8 cellular contexts compared by ENCODE assay signal in genomic region chr5:172833691-172834569, GRCh38. TPM values are rescaled to one million over a fixed set of nuclear protein-coding genes. Genes with fewer than 3 reads are reported as not detected.
A peak's percentile ranks its signal among the peaks of the same experiment; 100 is the strongest.
DNase-seq lines count a peak whose midpoint lies in the region; ATAC-seq, FAIRE-seq and TF ChIP-seq lines count a peak whose summit lies in the region.

Gene ERGIC1, plus strand, starts transcription at chr5:172834251. Its CDS starts 163 bp downstream, at chr5:172834414.

- TF ChIP-seq EP300 in HepG2 (IDR thresholded peaks at IDR 0.05; ENCODE audit: low read depth in 2 of 2, low read length in 2 of 2) (0 out of 4 replicates have a peak, but pooled peaks have one; percentile 28 to 30), HepG2 (CRISPR knock-in tag; IDR thresholded peaks at IDR 0.05; ENCODE audit: borderline replicate concordance) (no peak)

- H3K36me3 ChIP-seq in HepG2 (replicated peaks in 1 of 2; ENCODE audit: control insufficient read depth in 1 of 2, insufficient read depth in 2 of 2, low read length in 2 of 2): peaks cover 0 to 11% of the 10 kb centered on the region in 2 experiments; a peak in 4 of 5 replicates

- H3K4me3 ChIP-seq in AG04450 (ENCODE audit: low read depth, low read length) (peak within 1 kb of the TSS; percentile 84), HepG2 (replicated peaks in 1 of 3; ENCODE audit: insufficient read depth in 1 of 3, low read depth in 2 of 3, low read length in 3 of 3) (peak within 1 kb of the TSS; percentile 83 to 95 (median 86))

- 3% methylated on average over 13 of the region's 66 CpGs for WGBS in HepG2 (ENCODE audit: low lambda C conversion rate)

- no peak for FAIRE-seq in HepG2 (lab: Jason Lieb, UNC)

- BruUV-seq in HepG2 (replicated peaks; lab: Mats Ljungman, UMichigan): TSS peak; percentile 96

- in situ Hi-C loops in HepG2 (cut with HindIII; ENCODE audit: extremely low pct_ligation_motif_present, low pct_unique_long_range_greater_than_20kb): no loop called here

- H3K4me2 ChIP-seq in HepG2 (ENCODE audit: low read depth, low read length): peak within 1 kb of the TSS; percentile 95

- TF ChIP-seq POLR2A in HepG2 (IDR thresholded peaks at IDR 0.05; ENCODE audit: insufficient read depth in 1 of 2, low read depth in 2 of 2, low read length in 2 of 2): peak; percentile 76 to 88

- H3K27ac ChIP-seq in AG04450 (ENCODE audit: low read depth, low read length) (peak within 1 kb of the TSS; percentile 65), HepG2 (ENCODE audit: extremely low read length, insufficient read depth, low read length) (peak within 1 kb of the TSS; percentile 90)

- ATAC-seq in GM18858 (IDR thresholded peaks at IDR 0.05; ENCODE audit: unreplicated experiment): peak; percentile 53
- ATAC-seq in HG03060 (IDR thresholded peaks at IDR 0.05; ENCODE audit: low read depth, unreplicated experiment): peak; percentile 36
- ATAC-seq in HepG2: peak; percentile 84

- H3K4me1 ChIP-seq in HepG2 (ENCODE audit: insufficient read depth, low read length): peaks cover 70% of the 10 kb centered on the region

- DNase-seq in AG04450 (ENCODE audit: low read depth, low spot score) (no peak), NCI-H510A treated with DMSO at 0.1 percent for 48 hours (lab: John Stamatoyannopoulos, UW) (peak; percentile 42), dermis microvascular lymphatic vessel endothelial cell (ENCODE audit: low read depth in 2 of 2) (peak in 1 of 2 donors; percentile 87), HepG2 (ENCODE audit: low spot score) (peak; percentile 64)
- peak; percentile 19 to 43 for DNase-seq in activated CD4-positive, alpha-beta T cell treated with anti-CD3 and anti-CD28 coated beads, Interleukin-2, amount 50 U/mL, for 24 hours (ENCODE audit: low read depth in 1 of 2, low spot score in 1 of 2)
- peak; percentile 72 for DNase-seq in stimulated activated CD4-positive, alpha-beta T cell treated with anti-CD3 and anti-CD28 coated beads, Interleukin-4, amount 100 ng/mL, for 24 hours

- H3K27me3 ChIP-seq in AG04450 (ENCODE audit: control insufficient read depth, insufficient read depth, low read length) (no peaks in the 10 kb centered on the region), HepG2 (ENCODE audit: control insufficient read depth in 1 of 2, insufficient read depth in 2 of 2, low read length in 2 of 2) (no peaks in the 10 kb centered on the region; a peak in 1 of 5 replicates)

- POLR2A ChIA-PET in AG04450 (lab: Yijun Ruan, JAX) (no interaction called here), HepG2 (lab: Yijun Ruan, JAX) (interaction anchor here (0.7 to 5.6 kb wide), 12 partner anchors 17 to 69 kb away, joined by 3 to 50 read pairs (median 4); partner anchors contain the start of gene DUSP1)

- H2AFZ ChIP-seq in HepG2 (ENCODE audit: low read length): no peak within 1 kb of the TSS

- H3K9me3 ChIP-seq in AG04450 (ENCODE audit: control insufficient read depth, insufficient read depth, low read length): no peaks in the 10 kb centered on the region
- no peaks in the 10 kb centered on the region for H3K9me3 ChIP-seq in HepG2 (ENCODE audit: low read length)

- H4K20me1 ChIP-seq in HepG2 (ENCODE audit: insufficient read depth, low read length): peaks cover 11% of the 10 kb centered on the region; the same call in 1 of the 2 replicates

- intact Hi-C loops in HepG2 (cut with micrococcal nuclease; ENCODE audit: unreplicated experiment): loop anchor here (1.0 to 2.0 kb wide), 2 partner anchors 57 to 67 kb away; no protein-coding TSS in a partner anchor

- CTCF ChIA-PET in AG04450 (lab: Charles Lee) (no interaction called here), HepG2 (lab: Yijun Ruan, JAX; ENCODE audit: low intra/inter-chr PET ratio, low total read pairs) (no interaction called here)

- peaks cover 42% of the 10 kb centered on the region for H3K79me2 ChIP-seq in HepG2 (ENCODE audit: insufficient read depth, low read length)

- TF ChIP-seq RAD21 in HepG2 (CRISPR knock-in tag; IDR thresholded peaks at IDR 0.05): peak; percentile 44

- H3K9ac ChIP-seq in HepG2 (ENCODE audit: insufficient read depth, low read depth, low read length): peak within 1 kb of the TSS; percentile 89

- TF ChIP-seq CTCF in AG04450 (IDR thresholded peaks at IDR 0.05; ENCODE audit: low read depth, low read length) (no peak), HepG2 (CRISPR knock-in tag; IDR thresholded peaks at IDR 0.05) (no peak)

TF ChIP-seq in HepG2, 621 proteins besides CTCF, POLR2A, EP300 and RAD21 (continues in another document):
- TF ChIP-seq ATF4 (CRISPR knock-in tag; IDR thresholded peaks at IDR 0.05) (peak in 1 of 2 experiments; percentile 33; a peak in 1 of 4 replicates), NR2F1 (CRISPR knock-in tag; IDR thresholded peaks at IDR 0.05) (peak in 1 of 2 experiments; percentile 41; a peak in 1 of 4 replicates), THAP7 (CRISPR knock-in tag; IDR thresholded peaks at IDR 0.05) (0 out of 2 replicates have a peak, but pooled peaks have one; percentile 30), PRPF4 (IDR thresholded peaks at IDR 0.05; ENCODE audit: low read depth, low read length, poor library complexity, severe bottlenecking) (peak; percentile 64), ATF7 (IDR thresholded peaks at IDR 0.05) (no peak), ATF7 (CRISPR knock-in tag; IDR thresholded peaks at IDR 0.05) (no peak), NRL (CRISPR knock-in tag; IDR thresholded peaks at IDR 0.05; ENCODE audit: borderline replicate concordance) (no peak), HNRNPK (IDR thresholded peaks at IDR 0.05; ENCODE audit: low read depth, low read length, poor library complexity, severe bottlenecking) (peak; percentile 60), GABPB1 (CRISPR knock-in tag; IDR thresholded peaks at IDR 0.05) (peak; percentile 87), ZKSCAN1 (IDR thresholded peaks at IDR 0.05; ENCODE audit: low read length) (no peak), U2AF2 (IDR thresholded peaks at IDR 0.05; ENCODE audit: low read depth, low read length) (no peak), YEATS2 (CRISPR knock-in tag; IDR thresholded peaks at IDR 0.05; ENCODE audit: borderline replicate concordance) (peak; percentile 50; the same call in 1 of the 2 replicates), RXRB (CRISPR knock-in tag; IDR thresholded peaks at IDR 0.05; ENCODE audit: borderline replicate concordance) (peak; percentile 3; the same call in 1 of the 2 replicates), ZNF354B (CRISPR knock-in tag; IDR thresholded peaks at IDR 0.05) (no peak), ZNF253 (CRISPR knock-in tag; IDR thresholded peaks at IDR 0.05; ENCODE audit: borderline replicate concordance) (no peak), LCORL (IDR thresholded peaks at IDR 0.05) (no peak), LCORL (CRISPR knock-in tag; IDR thresholded peaks at IDR 0.05) (peak; percentile 75), ZNF546 (CRISPR knock-in tag; conservative IDR thresholded peaks at IDR 0.05) (0 out of 2 replicates have a peak, but pooled peaks have one; percentile 33), SAP130 (CRISPR knock-in tag; IDR thresholded peaks at IDR 0.05; ENCODE audit: low read depth) (peak; percentile 58; the same call in 1 of the 2 replicates), FOXP1 (IDR thresholded peaks at IDR 0.05) (no peak), FOXP1 (CRISPR knock-in tag; IDR thresholded peaks at IDR 0.05) (no peak), DDIT3 (CRISPR knock-in tag; IDR thresholded peaks at IDR 0.05) (no peak)

RNA-seq across cellular contexts. Expression of gene ERGIC1, which starts in this region (rescaled TPM):
- 137 and 177 TPM in 2 replicates for polyA plus RNA-seq in AG04450 (2011; rRNA removed)
- polyA minus RNA-seq in AG04450 (2011; rRNA and poly(A)+ RNA removed): 230 and 322 TPM in 2 replicates
- 57.9 and 62.6 TPM in 2 replicates for total RNA-seq in dermis microvascular lymphatic vessel endothelial cell
- 56.6 and 78.5 TPM in 2 replicates for total RNA-seq in HepG2 (2016; rRNA removed; fragmentation: Illumina TruSeq; extraction: Trizol)
- total RNA-seq in HepG2 (2016; cell fraction: cytosol; rRNA removed; fragmentation: Illumina TruSeq; extraction: Trizol; ENCODE audit: low read depth): 56.7 and 59.9 TPM in 2 replicates
- total RNA-seq in HepG2 (2016; cell fraction: insoluble cytoplasmic fraction; rRNA removed; fragmentation: Illumina TruSeq; extraction: Trizol): 51.2 and 75.8 TPM in 2 replicates
- 144 and 156 TPM in 2 replicates for total RNA-seq in HepG2 (2016; cell fraction: membrane; rRNA removed; fragmentation: Illumina TruSeq; extraction: Trizol)
- 57.0 and 67.0 TPM in 2 replicates for total RNA-seq in HepG2 (2016; cell fraction: nucleus; rRNA removed; fragmentation: Illumina TruSeq; extraction: Trizol)
- polyA plus RNA-seq in HepG2 (2011; rRNA removed): 184 and 205 TPM in 2 replicates
- 216 and 224 TPM in 2 replicates for polyA plus RNA-seq in HepG2 (2011; cell fraction: cytosol; rRNA removed)
- 121 and 137 TPM in 2 replicates for polyA plus RNA-seq in HepG2 (2011; cell fraction: nucleus; rRNA removed)
- 145 and 175 TPM in 2 replicates for polyA plus RNA-seq in HepG2 (2012)
- 87.6 and 105 TPM in 2 replicates for polyA plus RNA-seq in HepG2 (2016; cell fraction: cytosol; fragmentation: Illumina TruSeq; extraction: Trizol; ENCODE audit: low read depth)
- polyA plus RNA-seq in HepG2 (2016; cell fraction: insoluble cytoplasmic fraction; fragmentation: Illumina TruSeq; extraction: Trizol; ENCODE audit: low read depth): 71.8 and 81.7 TPM in 2 replicates
- polyA plus RNA-seq in HepG2 (2016; cell fraction: membrane; fragmentation: Illumina TruSeq; extraction: Trizol; ENCODE audit: low read depth): 183 and 185 TPM in 2 replicates
- polyA plus RNA-seq in HepG2 (2016; cell fraction: nucleus; fragmentation: Illumina TruSeq; extraction: Trizol; ENCODE audit: insufficient read depth, low read depth): 94.6 and 95.4 TPM in 2 replicates
- polyA minus RNA-seq in HepG2 (2011; rRNA and poly(A)+ RNA removed; ENCODE audit: low replicate concordance): 179 and 302 TPM in 2 replicates
- 60.3 and 74.0 TPM in 2 replicates for polyA minus RNA-seq in HepG2 (2011; cell fraction: cytosol; rRNA and poly(A)+ RNA removed)
- 85.1 and 89.6 TPM in 2 replicates for polyA minus RNA-seq in HepG2 (2011; cell fraction: nucleus; rRNA and poly(A)+ RNA removed)
